8 cellular contexts compared by ENCODE assay signal in the genomic region with DNA sequence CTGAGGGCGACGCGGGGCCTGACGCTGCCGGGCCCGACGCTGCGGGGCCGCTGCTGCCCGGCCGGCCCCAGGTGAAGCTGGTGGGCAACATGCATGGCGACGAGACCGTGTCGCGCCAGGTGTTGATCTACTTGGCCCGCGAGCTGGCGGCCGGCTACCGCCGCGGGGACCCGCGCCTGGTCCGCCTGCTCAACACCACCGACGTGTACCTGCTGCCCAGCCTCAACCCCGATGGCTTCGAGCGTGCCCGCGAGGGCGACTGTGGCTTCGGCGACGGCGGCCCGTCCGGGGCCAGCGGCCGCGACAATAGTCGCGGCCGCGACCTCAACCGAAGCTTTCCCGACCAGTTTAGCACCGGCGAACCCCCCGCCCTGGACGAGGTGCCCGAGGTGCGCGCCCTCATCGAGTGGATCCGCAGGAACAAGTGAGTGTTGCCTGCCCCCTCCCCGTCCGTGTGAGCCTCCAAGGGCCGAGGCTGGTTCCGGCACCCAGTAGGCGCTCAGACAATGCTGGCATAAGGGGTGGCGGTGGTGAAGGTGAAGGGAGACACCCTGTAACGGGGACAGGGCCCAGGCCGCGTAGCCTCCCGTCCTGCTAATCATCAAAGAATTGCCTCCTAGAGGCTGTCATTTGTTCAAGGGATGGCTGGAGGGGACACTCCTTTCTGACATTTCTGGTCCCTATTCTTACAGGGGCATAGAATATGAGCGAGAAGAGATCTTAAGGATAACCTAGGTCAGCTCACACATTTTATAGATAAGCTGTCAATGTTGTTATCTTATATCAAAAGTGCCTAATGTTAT. TPM values are rescaled to one million over a fixed set of nuclear protein-coding genes. Genes with fewer than 3 reads are reported as not detected.
DNase-seq lines count a peak whose midpoint lies in the region; ATAC-seq and TF ChIP-seq lines count a peak whose summit lies in the region.

No MANE protein-coding gene starts in this region.

- intact Hi-C loops in esophagus squamous epithelium (cut with DNase I), result no loop called here

- peak overlapping the region; percentile 84 for H3K9ac ChIP-seq in BLaER1

- no peak for TF ChIP-seq POLR2A in esophagus squamous epithelium (IDR thresholded peaks at IDR 0.05)

- H3K4me1 ChIP-seq in BLaER1 (peaks cover 41% of the 10 kb centered on the region), esophagus squamous epithelium (peaks cover 11 to 65% (median 25%) of the 10 kb centered on the region in 3 donors)

- peak; percentile 8 for DNase-seq in activated T-cell treated with anti-CD3 and anti-CD28 coated beads for 1 hour (ENCODE audit: low read depth)
- no peak for DNase-seq in esophagus squamous epithelium (lab: John Stamatoyannopoulos, UW)
- no peak for DNase-seq in ACHN
- DNase-seq in cerebellar nuclear complex (lab: John Stamatoyannopoulos, UW), result no peak

- no peak for TF ChIP-seq CTCF in esophagus squamous epithelium (IDR thresholded peaks at IDR 0.05)
- TF ChIP-seq CTCF in nephron (IDR thresholded peaks at IDR 0.05; ENCODE audit: unreplicated experiment in 3 of 3), result no peak

- H3K4me2 ChIP-seq in BLaER1, result peak overlapping the region; percentile 92

- H3K9me3 Mint-ChIP-seq in IgD-negative memory B cell (no peaks in the 10 kb centered on the region), nephron (no peaks in the 10 kb centered on the region)

- peaks cover 53% of the 10 kb centered on the region for H4K20me1 ChIP-seq in BLaER1

- H3K4me1 Mint-ChIP-seq in IgD-negative memory B cell (peaks cover 10 to 17% (median 17%) of the 10 kb centered on the region in 3 donors), nephron (peaks cover 51% of the 10 kb centered on the region)

- no peaks in the 10 kb centered on the region for H3K9me3 ChIP-seq in BLaER1
- no peaks in the 10 kb centered on the region for H3K9me3 ChIP-seq in esophagus squamous epithelium

- H3K4me3 ChIP-seq in BLaER1, result peak overlapping the region; percentile 92
- H3K4me3 ChIP-seq in esophagus squamous epithelium, result peak overlapping the region; percentile 63 to 88 (median 82)

- H3K4me3 Mint-ChIP-seq in IgD-negative memory B cell, result peak overlapping the region; percentile 70 to 84 (median 78)
- H3K4me3 Mint-ChIP-seq in nephron, result peak overlapping the region; percentile 85 to 96 (median 88)

- peak overlapping the region; percentile 52; the same call in 1 of the 2 replicates for H3K27ac ChIP-seq in BLaER1
- H3K27ac ChIP-seq in esophagus squamous epithelium, result peak overlapping the region; percentile 86 to 95 (median 88)

- H3K27me3 Mint-ChIP-seq in IgD-negative memory B cell (peaks cover 54% of the 10 kb centered on the region), nephron (ENCODE audit: low read depth) (no peaks in the 10 kb centered on the region)

- H3K27me3 ChIP-seq in BLaER1 (peaks cover 36% of the 10 kb centered on the region), esophagus squamous epithelium (no peaks in the 10 kb centered on the region)

- 1 to 2% methylated on average over 6 to 8 of the region's 69 CpGs for WGBS in esophagus squamous epithelium, 2 donors

- no peaks in the 10 kb centered on the region for H3K36me3 Mint-ChIP-seq in IgD-negative memory B cell
- no peaks in the 10 kb centered on the region for H3K36me3 Mint-ChIP-seq in nephron (ENCODE audit: low read depth)

- H3K27ac Mint-ChIP-seq in IgD-negative memory B cell (peak overlapping the region; percentile 24 to 92 (median 71)), nephron (peak overlapping the region in 1 of 3 experiments; percentile 27)

- ATAC-seq in GM19467 (IDR thresholded peaks at IDR 0.05; ENCODE audit: unreplicated experiment), result peak; percentile 8

- H3K36me3 ChIP-seq in BLaER1 (no peaks in the 10 kb centered on the region), esophagus squamous epithelium (no peaks in the 10 kb centered on the region)

- in situ Hi-C loops in ACHN (cut with HindIII; ENCODE audit: low pct_ligation_motif_present, low pct_unique_long_range_greater_than_20kb, low sequenced_read_pairs), result no loop called here

RNA-seq across cellular contexts. Expression of a gene that starts 0.8 kb away (rescaled TPM):
- 2.3 TPM for polyA plus RNA-seq in IgD-negative memory B cell
- total RNA-seq in esophagus squamous epithelium, result 10 to 100 TPM; 36.9 to 63.6 (median 50.8) TPM

RNA-seq across cellular contexts. Expression of a gene that starts 45.6 kb away (rescaled TPM):
- not detected for polyA plus RNA-seq in IgD-negative memory B cell
- not detected for total RNA-seq in esophagus squamous epithelium
